In the genomic region with DNA sequence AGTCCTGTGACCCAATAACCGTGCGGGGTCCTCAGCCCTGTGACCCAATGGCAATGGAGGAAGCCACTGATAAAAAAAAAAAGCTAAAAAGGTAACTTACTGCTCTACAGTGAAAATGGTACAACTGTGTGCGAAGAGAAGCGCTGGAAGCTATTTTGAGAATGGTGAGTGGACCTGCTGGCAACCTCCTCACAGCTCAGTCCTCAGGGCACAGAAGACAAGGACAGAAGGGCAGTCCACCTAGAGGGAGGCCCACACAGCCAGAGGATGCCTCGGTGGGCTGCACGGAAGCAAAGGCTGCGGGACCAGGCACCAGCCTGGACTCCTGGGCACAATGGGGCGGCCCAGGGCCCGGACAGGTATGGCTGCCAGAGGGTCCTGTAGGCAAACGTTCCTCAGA, we compare ENCODE assay signal across 11 cellular contexts.
"Had no signal": no experiment of that assay in that cellular context is flagged by ENCODE, and none has a peak within 500 bp of the region (broad histone marks: within the 10 kb centered on the region; RNA-seq: fewer than 3 reads in every experiment).

No MANE protein-coding gene starts in this region.

- H3K27ac ChIP-seq: dorsolateral prefrontal cortex had no signal

- ATAC-seq: activated T-cell treated with anti-CD3 and anti-CD28 coated beads, Interleukin-2, amount 50 U/mL, for 4 hours had no signal

- H3K9ac ChIP-seq: SK-N-SH had no signal

- H3K27me3 ChIP-seq: dorsolateral prefrontal cortex, esophagus squamous epithelium, upper lobe of left lung had no signal

- H3K4me3 ChIP-seq: dorsolateral prefrontal cortex, esophagus squamous epithelium, upper lobe of left lung had no signal

- H3K4me3 Mint-ChIP-seq: activated T-cell treated with anti-CD3 and anti-CD28 coated beads, Interleukin-2, amount 50 U/mL, for 4 hours; neural crest cell had no signal

- H3K9me3 ChIP-seq: esophagus squamous epithelium, SK-N-SH, upper lobe of left lung had no signal

- DNase-seq: activated CD4-positive, alpha-beta T cell treated with anti-CD3 and anti-CD28 coated beads for 48 hours; activated naive CD4-positive, alpha-beta T cell; activated T-cell treated with anti-CD3 and anti-CD28 coated beads, Interleukin-2, amount 50 U/mL, for 4 hours; dorsolateral prefrontal cortex; esophagus squamous epithelium; foreskin fibroblast; kidney; SK-N-SH; substantia nigra; upper lobe of left lung had no signal

- H3K4me2 ChIP-seq: SK-N-SH had no signal

- H3K9me3 Mint-ChIP-seq: activated T-cell treated with anti-CD3 and anti-CD28 coated beads, Interleukin-2, amount 50 U/mL, for 4 hours; neural crest cell had no signal
